Comparison of ENCODE assay signal across 8 cellular contexts in genomic region chr17:72556944-72557826, GRCh38.
A peak's percentile ranks its signal among the peaks of the same experiment; 100 is the strongest.
DNase-seq lines count a peak whose midpoint lies in the region; ATAC-seq and TF ChIP-seq lines count a peak whose summit lies in the region.

No MANE protein-coding gene starts in this region.

- no peak overlapping the region for H3K27ac Mint-ChIP-seq in central memory CD8-positive, alpha-beta T cell (ENCODE audit: low read depth)

- no peaks in the 10 kb centered on the region for H3K27me3 Mint-ChIP-seq in central memory CD8-positive, alpha-beta T cell

- no peaks in the 10 kb centered on the region for H3K36me3 ChIP-seq in liver (ENCODE audit: control insufficient read depth in 4 of 4, insufficient read depth in 3 of 4, low read depth in 1 of 4, low read length in 3 of 4)

- H3K9me3 Mint-ChIP-seq in central memory CD8-positive, alpha-beta T cell, result no peaks in the 10 kb centered on the region

- no peak overlapping the region for H3K27ac ChIP-seq in liver (ENCODE audit: low read depth in 1 of 2, low read length in 2 of 2)

- no peak overlapping the region for H3K4me3 ChIP-seq in GM12875 (ENCODE audit: low read depth, low read length)
- no peak overlapping the region for H3K4me3 ChIP-seq in liver (ENCODE audit: low read depth in 1 of 3, low read length in 3 of 3)

- H3K36me3 Mint-ChIP-seq in central memory CD8-positive, alpha-beta T cell (ENCODE audit: insufficient read depth), result no peaks in the 10 kb centered on the region

- peak; percentile 80 to 88 for TF ChIP-seq RAD21 in liver (IDR thresholded peaks at IDR 0.05)

- 37% methylated on average over 24 of the region's 24 CpGs for WGBS in liver

- ATAC-seq in HG03103 (IDR thresholded peaks at IDR 0.05; ENCODE audit: low read depth, unreplicated experiment), result peak; percentile 43
- ATAC-seq in activated CD4-positive, CD25-positive, alpha-beta regulatory T cell treated with anti-CD3 and anti-CD28 coated beads, Interleukin-2, amount 50 U/mL, for 24 hours, result peak; percentile 32 to 41
- ATAC-seq in central memory CD8-positive, alpha-beta T cell (replicated peaks; ENCODE audit: extremely low read depth, poor library complexity, severe bottlenecking), result no peak
- no peak for ATAC-seq in GM21576 (IDR thresholded peaks at IDR 0.05; ENCODE audit: unreplicated experiment)

- H3K4me1 ChIP-seq in liver (ENCODE audit: control insufficient read depth in 4 of 4, insufficient read depth in 4 of 4, low read length in 3 of 4), result peaks cover 0 to 2% (median 0%) of the 10 kb centered on the region in 4 donors

- no peaks in the 10 kb centered on the region for H3K9me3 ChIP-seq in liver (ENCODE audit: control insufficient read depth in 4 of 4, low read length in 3 of 4)

- peak; percentile 54 to 77 for DNase-seq in NCI-H446 (lab: John Stamatoyannopoulos, UW)
- peak; percentile 14 to 21 for DNase-seq in central memory CD8-positive, alpha-beta T cell (ENCODE audit: low spot score in 2 of 2)
- peak; percentile 35 for DNase-seq in stimulated activated CD8-positive, alpha-beta memory T cell treated with anti-CD3 and anti-CD28 coated beads, Interleukin-15, amount 100 ng/mL, for 1 hour (ENCODE audit: low read depth)

- peaks cover 0 to 3% (median under 1%) of the 10 kb centered on the region in 4 donors for H3K27me3 ChIP-seq in liver (ENCODE audit: control insufficient read depth in 4 of 4, insufficient read depth in 4 of 4, low read length in 3 of 4)

- H3K9ac ChIP-seq in liver (ENCODE audit: low read depth in 1 of 2, low read length in 2 of 2), result no peak overlapping the region

- no peaks in the 10 kb centered on the region for H3K4me1 Mint-ChIP-seq in central memory CD8-positive, alpha-beta T cell

- TF ChIP-seq CTCF in GM12875 (IDR thresholded peaks at IDR 0.05; ENCODE audit: borderline replicate concordance, insufficient read depth, low read depth, low read length), result peak; percentile 88
- peak; percentile 68 for TF ChIP-seq CTCF in liver (IDR thresholded peaks at IDR 0.05; ENCODE audit: low read depth, low read length, missing input control)

- no peak overlapping the region for H3K4me3 Mint-ChIP-seq in central memory CD8-positive, alpha-beta T cell

TF ChIP-seq in liver, 16 proteins besides CTCF, POLR2A, EP300 and RAD21:
- TF ChIP-seq HNF4A (conservative IDR thresholded peaks at IDR 0.05) (no peak), SP1 (IDR thresholded peaks at IDR 0.05) (no peak), ZBTB33 (IDR thresholded peaks at IDR 0.05) (no peak), RXRA (IDR thresholded peaks at IDR 0.05) (no peak), JUND (IDR thresholded peaks at IDR 0.05) (no peak), NR2F2 (IDR thresholded peaks at IDR 0.05) (no peak), GABPA (IDR thresholded peaks at IDR 0.05 in 1 of 2, conservative IDR thresholded peaks at IDR 0.05 in 1 of 2) (no peak), FOXA1 (IDR thresholded peaks at IDR 0.05) (no peak), REST (IDR thresholded peaks at IDR 0.05) (no peak), ATF3 (IDR thresholded peaks at IDR 0.05) (no peak), TAF1 (conservative IDR thresholded peaks at IDR 0.05) (no peak), MAX (IDR thresholded peaks at IDR 0.05) (no peak), YY1 (IDR thresholded peaks at IDR 0.05) (no peak), FOXA2 (IDR thresholded peaks at IDR 0.05) (no peak), HNF4G (IDR thresholded peaks at IDR 0.05) (no peak), EGR1 (IDR thresholded peaks at IDR 0.05; ENCODE audit: low read depth in 2 of 2) (no peak)

Comparison
In these comparisons a context has a peak if more than half of its experiments do, and no peak if none do; other contexts are left out.
1. ATAC-seq: peak in HG03103 (single experiment) and activated CD4-positive, CD25-positive, alpha-beta regulatory T cell treated with anti-CD3 and anti-CD28 coated beads, Interleukin-2, amount 50 U/mL, for 24 hours (2 of 2); none in central memory CD8-positive, alpha-beta T cell (single experiment) and GM21576 (single experiment).
2. Peak in every context shown above with its lines, with median percentiles within 50 percentile points of each other: DNase-seq.